In genomic region chr18:45962461-45962860, GRCh38 we compare ENCODE assay signal across 8 cellular contexts. TPM values are rescaled to one million over a fixed set of nuclear protein-coding genes. Genes with fewer than 3 reads are reported as not detected.
DNase-seq lines count a peak whose midpoint lies in the region; ATAC-seq and TF ChIP-seq lines count a peak whose summit lies in the region.

No MANE protein-coding gene starts in this region.

- POLR2A ChIA-PET in CD8-positive, alpha-beta memory T cell (lab: Charles Lee), result interaction anchor here (0.7 kb wide), 1 partner anchor 30 kb away, joined by 3 read pairs; no protein-coding TSS in a partner anchor

- no peak overlapping the region for H2BK15ac ChIP-seq in mesenchymal stem cell (ENCODE audit: low read depth, poor library complexity, severe bottlenecking)

- no peak overlapping the region for H4K8ac ChIP-seq in mesenchymal stem cell (ENCODE audit: low read length)

- H3K4me2 ChIP-seq in MM.1S (ENCODE audit: low read depth, low read length) (peak overlapping the region; percentile 44), mesenchymal stem cell (ENCODE audit: low read length, poor library complexity, severe bottlenecking) (no peak overlapping the region)

- peaks cover 0 to 2% of the 10 kb centered on the region in 2 donors for H3K27me3 Mint-ChIP-seq in CD8-positive, alpha-beta memory T cell
- no peaks in the 10 kb centered on the region for H3K27me3 Mint-ChIP-seq in activated naive CD8-positive, alpha-beta T cell treated with anti-CD3 and anti-CD28 coated beads, Interleukin-2, amount 50 U/mL, for 24 hours

- H3K4me3 Mint-ChIP-seq in CD8-positive, alpha-beta memory T cell, result peak overlapping the region; percentile 30 to 81 (median 64)
- no peak overlapping the region for H3K4me3 Mint-ChIP-seq in activated naive CD8-positive, alpha-beta T cell treated with anti-CD3 and anti-CD28 coated beads, Interleukin-2, amount 50 U/mL, for 24 hours

- no peaks in the 10 kb centered on the region for H3K27me3 ChIP-seq in CD8-positive, alpha-beta memory T cell (ENCODE audit: insufficient read depth, low read length, poor library complexity, severe bottlenecking)
- no peaks in the 10 kb centered on the region for H3K27me3 ChIP-seq in MM.1S (replicated peaks; ENCODE audit: insufficient read depth, low read length)
- H3K27me3 ChIP-seq in mesenchymal stem cell (ENCODE audit: control insufficient read depth in 1 of 2, insufficient read depth in 1 of 2, low read length in 2 of 2), result no peaks in the 10 kb centered on the region

- H3K36me3 Mint-ChIP-seq in CD8-positive, alpha-beta memory T cell, result peaks cover 0 to 50% (median 13%) of the 10 kb centered on the region in 3 donors
- H3K36me3 Mint-ChIP-seq in activated naive CD8-positive, alpha-beta T cell treated with anti-CD3 and anti-CD28 coated beads, Interleukin-2, amount 50 U/mL, for 24 hours (ENCODE audit: low read depth), result peaks cover 11% of the 10 kb centered on the region

- peak; percentile 44 for ATAC-seq in activated naive CD8-positive, alpha-beta T cell treated with anti-CD3 and anti-CD28 coated beads, Interleukin-2, amount 50 U/mL, for 24 hours
- ATAC-seq in esophagus mucosa, result no peak

- no peak overlapping the region for H3K4ac ChIP-seq in mesenchymal stem cell (ENCODE audit: low read depth in 1 of 2, low read length in 2 of 2)

- no peak overlapping the region for H3K23ac ChIP-seq in mesenchymal stem cell (ENCODE audit: low read length in 2 of 2)

- no peaks in the 10 kb centered on the region for H3K9me3 Mint-ChIP-seq in CD8-positive, alpha-beta memory T cell
- H3K9me3 Mint-ChIP-seq in activated naive CD8-positive, alpha-beta T cell treated with anti-CD3 and anti-CD28 coated beads, Interleukin-2, amount 50 U/mL, for 24 hours, result no peaks in the 10 kb centered on the region

- no peaks in the 10 kb centered on the region for H3K36me3 ChIP-seq in CD8-positive, alpha-beta memory T cell (ENCODE audit: insufficient read depth, low read length)
- H3K36me3 ChIP-seq in MM.1S (replicated peaks; ENCODE audit: insufficient read depth, low read length), result no peaks in the 10 kb centered on the region
- H3K36me3 ChIP-seq in mesenchymal stem cell (ENCODE audit: control insufficient read depth in 1 of 2, insufficient read depth in 2 of 2, low read depth in 1 of 2, low read length in 2 of 2), result peaks cover 9 to 28% of the 10 kb centered on the region in 2 experiments

- no peak overlapping the region for H2AK5ac ChIP-seq in mesenchymal stem cell (ENCODE audit: low read length, severe bottlenecking)

- H3K14ac ChIP-seq in mesenchymal stem cell (ENCODE audit: low read length in 2 of 2), result no peak overlapping the region

- no peak overlapping the region for H2BK12ac ChIP-seq in mesenchymal stem cell (ENCODE audit: low read length in 2 of 2)

- H3K9ac ChIP-seq in MM.1S (ENCODE audit: low read length) (no peak overlapping the region), mesenchymal stem cell (ENCODE audit: low read length) (peak overlapping the region; percentile 41)

- no peak overlapping the region for H2BK120ac ChIP-seq in mesenchymal stem cell (ENCODE audit: low read depth, low read length)

- H3K4me1 ChIP-seq in CD8-positive, alpha-beta memory T cell (ENCODE audit: insufficient read depth, low read length), result peaks cover 46% of the 10 kb centered on the region
- peaks cover 20% of the 10 kb centered on the region for H3K4me1 ChIP-seq in MM.1S (ENCODE audit: low read length)
- peaks cover 28% of the 10 kb centered on the region for H3K4me1 ChIP-seq in mesenchymal stem cell (ENCODE audit: control insufficient read depth, insufficient read depth, low read depth, low read length)

- no peaks in the 10 kb centered on the region for H4K20me1 ChIP-seq in MM.1S (ENCODE audit: insufficient read depth, low read length)

- H3K18ac ChIP-seq in mesenchymal stem cell (ENCODE audit: low read depth in 1 of 2, low read length in 2 of 2), result no peak overlapping the region

- WGBS in mesenchymal stem cell, result 29% methylated on average over 1 of the region's 2 CpGs

- peaks cover 64 to 83% (median 77%) of the 10 kb centered on the region in 3 donors for H3K4me1 Mint-ChIP-seq in CD8-positive, alpha-beta memory T cell
- peaks cover 65% of the 10 kb centered on the region for H3K4me1 Mint-ChIP-seq in activated naive CD8-positive, alpha-beta T cell treated with anti-CD3 and anti-CD28 coated beads, Interleukin-2, amount 50 U/mL, for 24 hours

- peaks cover 83% of the 10 kb centered on the region for H3K79me2 ChIP-seq in MM.1S (ENCODE audit: low read length)

- peaks cover 3% of the 10 kb centered on the region; the same call in 1 of the 2 replicates for H3F3A ChIP-seq in MM.1S (ENCODE audit: insufficient read depth, low read length)

- no peak overlapping the region for H3K27ac ChIP-seq in CD8-positive, alpha-beta memory T cell (ENCODE audit: low read depth, low read length)
- H3K27ac ChIP-seq in MM.1S (ENCODE audit: low read length) (peak overlapping the region; percentile 41; the same call in 1 of the 2 replicates), mesenchymal stem cell (ENCODE audit: low read length, poor library complexity, severe bottlenecking) (peak overlapping the region; percentile 83)

- no peak overlapping the region for H4K91ac ChIP-seq in mesenchymal stem cell (ENCODE audit: low read length)

- peaks cover under 1% of the 10 kb centered on the region for H3K79me1 ChIP-seq in mesenchymal stem cell (replicated peaks; ENCODE audit: low read length, poor library complexity, severe bottlenecking)

- no peaks in the 10 kb centered on the region for H3K9me2 ChIP-seq in MM.1S (replicated peaks; ENCODE audit: insufficient read depth, low read length)

- CTCF ChIA-PET in CD8-positive, alpha-beta memory T cell (lab: Charles Lee), result interaction anchor here (1.1 to 2.8 kb wide), 4 partner anchors 12 to 296 kb away, joined by 3 to 15 read pairs (median 5); no protein-coding TSS in a partner anchor

- no peak overlapping the region for H2BK5ac ChIP-seq in mesenchymal stem cell (ENCODE audit: low read depth, low read length, poor library complexity, severe bottlenecking)

- no peaks in the 10 kb centered on the region for H3K9me3 ChIP-seq in CD8-positive, alpha-beta memory T cell (ENCODE audit: low read length)
- H3K9me3 ChIP-seq in MM.1S (replicated peaks; ENCODE audit: insufficient read depth, low read length), result no peaks in the 10 kb centered on the region
- H3K9me3 ChIP-seq in mesenchymal stem cell (ENCODE audit: control insufficient read depth, low read length), result no peaks in the 10 kb centered on the region

- H3K4me3 ChIP-seq in CD8-positive, alpha-beta memory T cell (ENCODE audit: low read length), result no peak overlapping the region
- H3K4me3 ChIP-seq in MM.1S (ENCODE audit: low read length), result no peak overlapping the region
- H3K4me3 ChIP-seq in mesenchymal stem cell (ENCODE audit: insufficient read depth in 1 of 2, low read depth in 1 of 2, low read length in 2 of 2), result no peak overlapping the region

- DNase-seq in CD8-positive, alpha-beta memory T cell, result peak; percentile 11 to 75 (median 45)
- DNase-seq in MM.1S (peak; percentile 49), mesenchymal stem cell (peak; percentile 71), NCI-H2171 treated with DMSO at 0.1 percent for 48 hours (lab: John Stamatoyannopoulos, UW) (no peak), DMS 273 (lab: John Stamatoyannopoulos, UW; ENCODE audit: unreplicated experiment) (no peak)
- DNase-seq in activated naive CD8-positive, alpha-beta T cell treated with anti-CD3 and anti-CD28 coated beads, Interleukin-2, amount 50 U/mL, for 24 hours, result no peak
- no peak for DNase-seq in activated CD8-positive, alpha-beta memory T cell treated with anti-CD3 and anti-CD28 coated beads, Interleukin-2, amount 50 U/mL, for 48 hours

- no peak overlapping the region for H2AFZ ChIP-seq in MM.1S (ENCODE audit: low read length)
- no peak overlapping the region for H2AFZ ChIP-seq in mesenchymal stem cell (ENCODE audit: low read depth, low read length)

- peak overlapping the region; percentile 82 to 99 (median 94) for H3K27ac Mint-ChIP-seq in CD8-positive, alpha-beta memory T cell
- H3K27ac Mint-ChIP-seq in activated naive CD8-positive, alpha-beta T cell treated with anti-CD3 and anti-CD28 coated beads, Interleukin-2, amount 50 U/mL, for 24 hours, result peak overlapping the region; percentile 73

- no peak for TF ChIP-seq CTCF in MM.1S (IDR thresholded peaks at IDR 0.05; ENCODE audit: low read length)

RNA-seq across cellular contexts. Expression of gene EPG5, which starts 4.7 kb away (rescaled TPM):
- 10 to 100 TPM; 17.7 to 18.1 TPM for total RNA-seq in CD8-positive, alpha-beta memory T cell
- 4.0 TPM for polyA plus RNA-seq in CD8-positive, alpha-beta memory T cell
- 5.7 TPM for polyA plus RNA-seq in mesenchymal stem cell (2013, experiment 1 of 2)
- 5.4 TPM for polyA plus RNA-seq in mesenchymal stem cell (2013, experiment 2 of 2)
- 12.2 TPM for total RNA-seq in esophagus mucosa

Comparison
In these comparisons a context has a peak if more than half of its experiments do, and no peak if none do; other contexts are left out.
1. DNase-seq: peak in CD8-positive, alpha-beta memory T cell (5 of 5), MM.1S (single experiment) and mesenchymal stem cell (single experiment); none in activated naive CD8-positive, alpha-beta T cell treated with anti-CD3 and anti-CD28 coated beads, Interleukin-2, amount 50 U/mL, for 24 hours (single experiment), NCI-H2171 treated with DMSO at 0.1 percent for 48 hours (single experiment), activated CD8-positive, alpha-beta memory T cell treated with anti-CD3 and anti-CD28 coated beads, Interleukin-2, amount 50 U/mL, for 48 hours (single experiment) and DMS 273 (single experiment).